In the genomic region with DNA sequence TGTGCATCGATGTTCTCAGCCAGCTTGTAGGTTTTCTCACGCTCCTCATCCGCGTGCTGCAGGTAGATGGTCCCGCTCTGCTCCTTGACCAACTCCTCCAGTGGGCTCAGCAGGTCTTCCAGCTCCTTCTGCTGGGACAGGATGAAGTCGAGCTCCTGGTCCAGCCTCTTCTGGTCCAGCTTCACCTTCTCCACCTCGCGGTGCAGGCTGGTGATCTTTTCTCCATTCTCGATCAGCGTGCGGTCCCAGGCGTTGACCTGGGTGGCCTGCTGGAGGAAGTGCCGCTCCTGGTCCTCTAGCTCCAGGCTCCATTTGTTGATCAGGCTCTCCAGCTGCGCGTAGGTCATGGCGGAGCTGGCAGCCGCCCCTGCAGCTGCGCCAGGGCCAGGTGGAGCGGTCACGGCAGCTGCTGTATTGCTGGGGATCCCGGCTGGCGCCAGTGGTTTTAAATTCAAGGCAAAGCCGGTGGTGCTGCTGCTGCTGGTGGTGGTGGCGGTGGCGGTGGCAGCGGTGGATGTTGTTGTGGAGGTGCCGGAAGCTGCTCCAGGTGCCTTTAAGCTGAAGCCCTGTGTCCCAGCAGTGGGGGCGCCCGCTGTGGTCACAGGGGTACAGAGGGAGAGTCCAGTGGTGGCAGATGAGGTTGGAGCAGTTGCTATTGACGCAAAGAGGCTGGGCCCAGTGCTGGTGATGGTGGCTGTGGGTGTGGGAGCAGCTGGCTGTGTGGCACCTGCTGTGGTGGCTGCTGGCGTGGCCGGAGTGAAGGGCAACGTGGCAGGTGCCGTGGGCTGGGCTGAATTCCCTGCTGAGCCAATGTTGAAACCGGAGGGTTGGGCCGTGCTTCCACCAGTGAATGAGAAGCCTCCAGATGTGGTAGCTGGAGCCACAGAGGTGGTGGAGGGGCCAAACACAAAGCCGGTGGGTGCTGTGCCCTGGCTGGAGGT, we compare ENCODE assay signal across 24 cellular contexts. TPM values are rescaled to one million over a fixed set of nuclear protein-coding genes. Genes with fewer than 3 reads are reported as not detected.
DNase-seq lines count a peak whose midpoint lies in the region; ATAC-seq, FAIRE-seq and TF ChIP-seq lines count a peak whose summit lies in the region.
"Had no signal": no experiment of that assay in that cellular context is flagged by ENCODE, and none has a peak within 500 bp of the region (broad histone marks: within the 10 kb centered on the region; RNA-seq: fewer than 3 reads in every experiment).

No MANE protein-coding gene starts in this region.

- H3K4me1 Mint-ChIP-seq in activated CD4-positive, alpha-beta memory T cell treated with anti-CD3 and anti-CD28 coated beads for 36 hours (ENCODE audit: low read depth) = peaks cover 78% of the 10 kb centered on the region
- H3K4me1 Mint-ChIP-seq in activated CD4-positive, alpha-beta memory T cell treated with anti-CD3 and anti-CD28 coated beads, Interleukin-2, amount 10 ng/mL, durations not matched to agents 7 days and 5 days = peaks cover 51% of the 10 kb centered on the region
- peaks cover 9 to 18% of the 10 kb centered on the region in 2 donors for H3K4me1 Mint-ChIP-seq in effector memory CD8-positive, alpha-beta T cell (ENCODE audit: low read depth in 2 of 2)
- H3K4me1 Mint-ChIP-seq in naive thymus-derived CD4-positive, alpha-beta T cell = peaks cover 17 to 60% (median 25%) of the 10 kb centered on the region in 7 donors
- H3K4me1 Mint-ChIP-seq: mesothelial cell of epicardium had no signal

- no peaks in the 10 kb centered on the region for H3K9me3 Mint-ChIP-seq in activated CD4-positive, alpha-beta memory T cell treated with anti-CD3 and anti-CD28 coated beads for 36 hours
- H3K9me3 Mint-ChIP-seq in activated CD4-positive, alpha-beta memory T cell treated with anti-CD3 and anti-CD28 coated beads, Interleukin-2, amount 10 ng/mL, durations not matched to agents 7 days and 5 days = no peaks in the 10 kb centered on the region
- H3K9me3 Mint-ChIP-seq in effector memory CD8-positive, alpha-beta T cell = no peaks in the 10 kb centered on the region
- no peaks in the 10 kb centered on the region for H3K9me3 Mint-ChIP-seq in naive thymus-derived CD4-positive, alpha-beta T cell
- H3K9me3 Mint-ChIP-seq: mesothelial cell of epicardium, nephron progenitor cell, T-cell had no signal

- H4K20me1 ChIP-seq in DOHH2 (ENCODE audit: control insufficient read depth, insufficient read depth, low read depth, low read length) = peaks cover 25% of the 10 kb centered on the region; the same call in 1 of the 2 replicates

- peaks cover 90% of the 10 kb centered on the region for H3K4me1 ChIP-seq in DOHH2 (ENCODE audit: control insufficient read depth, low read length)
- no peaks in the 10 kb centered on the region for H3K4me1 ChIP-seq in naive thymus-derived CD4-positive, alpha-beta T cell (ENCODE audit: control insufficient read depth in 2 of 2, insufficient read depth in 2 of 2, low read length in 2 of 2)
- H3K4me1 ChIP-seq: breast epithelium, vagina had no signal

- no peak overlapping the region for H3K4me3 Mint-ChIP-seq in activated CD4-positive, alpha-beta memory T cell treated with anti-CD3 and anti-CD28 coated beads for 36 hours
- no peak overlapping the region for H3K4me3 Mint-ChIP-seq in activated CD4-positive, alpha-beta memory T cell treated with anti-CD3 and anti-CD28 coated beads, Interleukin-2, amount 10 ng/mL, durations not matched to agents 7 days and 5 days
- H3K4me3 Mint-ChIP-seq in effector memory CD8-positive, alpha-beta T cell = no peak overlapping the region
- no peak overlapping the region for H3K4me3 Mint-ChIP-seq in naive thymus-derived CD4-positive, alpha-beta T cell
- H3K4me3 Mint-ChIP-seq: mesothelial cell of epicardium, nephron progenitor cell, T-cell had no signal

- intact Hi-C loops in activated CD4-positive, alpha-beta memory T cell treated with anti-CD3 and anti-CD28 coated beads for 36 hours (cut with micrococcal nuclease) = no loop called here
- intact Hi-C loops in naive thymus-derived CD4-positive, alpha-beta T cell (cut with micrococcal nuclease) = no loop called here

- no peaks in the 10 kb centered on the region for H3K27me3 ChIP-seq in DOHH2 (ENCODE audit: control insufficient read depth, low read length)
- H3K27me3 ChIP-seq in naive thymus-derived CD4-positive, alpha-beta T cell (ENCODE audit: control insufficient read depth in 2 of 2, insufficient read depth in 2 of 2, low read length in 2 of 2) = no peaks in the 10 kb centered on the region
- H3K27me3 ChIP-seq: adrenal gland, breast epithelium, heart left ventricle, vagina had no signal

- no peaks in the 10 kb centered on the region for H3K9me3 ChIP-seq in DOHH2 (ENCODE audit: control insufficient read depth, insufficient read depth, low read length)
- H3K9me3 ChIP-seq in naive thymus-derived CD4-positive, alpha-beta T cell (ENCODE audit: control insufficient read depth in 2 of 3, low read length in 3 of 3) = no peaks in the 10 kb centered on the region
- H3K9me3 ChIP-seq: adrenal gland, breast epithelium, heart left ventricle, vagina had no signal

- peaks cover 66% of the 10 kb centered on the region for H3K36me3 Mint-ChIP-seq in activated CD4-positive, alpha-beta memory T cell treated with anti-CD3 and anti-CD28 coated beads for 36 hours
- H3K36me3 Mint-ChIP-seq in activated CD4-positive, alpha-beta memory T cell treated with anti-CD3 and anti-CD28 coated beads, Interleukin-2, amount 10 ng/mL, durations not matched to agents 7 days and 5 days (ENCODE audit: low read depth) = peaks cover 65% of the 10 kb centered on the region
- H3K36me3 Mint-ChIP-seq in effector memory CD8-positive, alpha-beta T cell (ENCODE audit: insufficient read depth) = peaks cover 21% of the 10 kb centered on the region
- H3K36me3 Mint-ChIP-seq in naive thymus-derived CD4-positive, alpha-beta T cell = peaks cover 0 to 29% (median 10%) of the 10 kb centered on the region in 5 donors

- no peaks in the 10 kb centered on the region for H3K9me2 ChIP-seq in DOHH2 (replicated peaks; ENCODE audit: control insufficient read depth, low read length)

- POLR2A ChIA-PET in activated CD4-positive, alpha-beta memory T cell treated with anti-CD3 and anti-CD28 coated beads for 36 hours (lab: Charles Lee) = interaction anchor here (1.0 to 1.9 kb wide), 3 partner anchors 11 to 19 kb away, joined by 4 to 7 read pairs (median 5); no protein-coding TSS in a partner anchor
- POLR2A ChIA-PET in activated CD4-positive, alpha-beta memory T cell treated with anti-CD3 and anti-CD28 coated beads, Interleukin-2, amount 10 ng/mL, durations not matched to agents 7 days and 5 days (lab: Charles Lee) = interaction anchor here (0.7 to 1.4 kb wide), 4 partner anchors 11 to 96 kb away, joined by 3 to 4 read pairs (median 4); a partner anchor contains a TSS
- POLR2A ChIA-PET in naive thymus-derived CD4-positive, alpha-beta T cell (lab: Charles Lee) = interaction anchor here (0.8 kb wide), 1 partner anchor 21 kb away, joined by 3 read pairs; no protein-coding TSS in a partner anchor

- no peak for ATAC-seq in effector memory CD8-positive, alpha-beta T cell (replicated peaks)
- no peak for ATAC-seq in naive thymus-derived CD4-positive, alpha-beta T cell
- ATAC-seq: heart left ventricle, left lobe of liver, T-cell had no signal

- peaks cover 56% of the 10 kb centered on the region for H3K79me2 ChIP-seq in DOHH2 (ENCODE audit: control insufficient read depth, low read length)

- peak overlapping the region; percentile 47; the same call in 1 of the 2 replicates for H3K4me2 ChIP-seq in DOHH2 (ENCODE audit: low read length)
- H3K4me2 ChIP-seq: PC-9 had no signal

- no peak for FAIRE-seq in frontal cortex (lab: Jason Lieb, UNC)
- FAIRE-seq: G401.6 had no signal

- no peaks in the 10 kb centered on the region for H3K27me3 Mint-ChIP-seq in activated CD4-positive, alpha-beta memory T cell treated with anti-CD3 and anti-CD28 coated beads for 36 hours
- H3K27me3 Mint-ChIP-seq in activated CD4-positive, alpha-beta memory T cell treated with anti-CD3 and anti-CD28 coated beads, Interleukin-2, amount 10 ng/mL, durations not matched to agents 7 days and 5 days = no peaks in the 10 kb centered on the region
- no peaks in the 10 kb centered on the region for H3K27me3 Mint-ChIP-seq in effector memory CD8-positive, alpha-beta T cell
- H3K27me3 Mint-ChIP-seq in naive thymus-derived CD4-positive, alpha-beta T cell = no peaks in the 10 kb centered on the region
- H3K27me3 Mint-ChIP-seq: T-cell had no signal

- H3F3A ChIP-seq in DOHH2 (ENCODE audit: control insufficient read depth, insufficient read depth) = peaks cover 16% of the 10 kb centered on the region

- H3K4me3 ChIP-seq in DOHH2 (ENCODE audit: low read length) = no peak overlapping the region
- no peak overlapping the region for H3K4me3 ChIP-seq in naive thymus-derived CD4-positive, alpha-beta T cell (ENCODE audit: low read length)
- H3K4me3 ChIP-seq: adrenal gland, breast epithelium, heart left ventricle, PC-9, vagina had no signal

- no peak for TF ChIP-seq CTCF in DOHH2 (IDR thresholded peaks at IDR 0.05; ENCODE audit: low read depth, low read length, poor library complexity, severe bottlenecking)

- CTCF ChIA-PET in activated CD4-positive, alpha-beta memory T cell treated with anti-CD3 and anti-CD28 coated beads for 36 hours (lab: Charles Lee) = interaction anchor here (0.6 kb wide), 1 partner anchor 62 kb away, joined by 3 read pairs; no protein-coding TSS in a partner anchor
- CTCF ChIA-PET in activated CD4-positive, alpha-beta memory T cell treated with anti-CD3 and anti-CD28 coated beads, Interleukin-2, amount 10 ng/mL, durations not matched to agents 7 days and 5 days (lab: Charles Lee) = no interaction called here
- CTCF ChIA-PET in naive thymus-derived CD4-positive, alpha-beta T cell (lab: Charles Lee) = interaction anchor here (0.5 kb wide), 1 partner anchor 1486 kb away, joined by 6 read pairs; no protein-coding TSS in a partner anchor

- DNase-seq in activated CD4-positive, alpha-beta memory T cell treated with anti-CD3 and anti-CD28 coated beads for 36 hours = no peak
- no peak for DNase-seq in activated CD4-positive, alpha-beta memory T cell treated with anti-CD3 and anti-CD28 coated beads, Interleukin-2, amount 10 ng/mL, durations not matched to agents 7 days and 5 days
- DNase-seq in effector memory CD8-positive, alpha-beta T cell = no peak
- DNase-seq in naive thymus-derived CD4-positive, alpha-beta T cell = no peak
- no peak for DNase-seq in frontal cortex (ENCODE audit: low spot score in 2 of 2)
- DNase-seq: 8988T; activated CD4-positive, alpha-beta T cell treated with anti-CD3 and anti-CD28 coated beads, Interleukin-2, amount 50 U/mL, for 4 hours; adrenal gland; AML-193; NCI-H1092; NCI-H1930; NCI-H2227 treated with DMSO at 0.1 percent for 48 hours; nephron progenitor cell; PC-9; SIG-M5; T-cell had no signal

- no peak overlapping the region for H3K27ac ChIP-seq in DOHH2 (ENCODE audit: low read depth, low read length)
- no peak overlapping the region for H3K27ac ChIP-seq in naive thymus-derived CD4-positive, alpha-beta T cell (ENCODE audit: low read depth, low read length)
- H3K27ac ChIP-seq: adrenal gland, breast epithelium, heart left ventricle, PC-9, vagina had no signal

- peaks cover 79% of the 10 kb centered on the region for H3K36me3 ChIP-seq in DOHH2 (ENCODE audit: control insufficient read depth, low read length)
- H3K36me3 ChIP-seq in naive thymus-derived CD4-positive, alpha-beta T cell (ENCODE audit: control insufficient read depth in 2 of 3, insufficient read depth in 3 of 3, low read length in 3 of 3) = peaks cover 0 to 52% (median 0%) of the 10 kb centered on the region in 3 experiments

- peak overlapping the region; percentile 72 for H3K27ac Mint-ChIP-seq in activated CD4-positive, alpha-beta memory T cell treated with anti-CD3 and anti-CD28 coated beads for 36 hours
- no peak overlapping the region for H3K27ac Mint-ChIP-seq in activated CD4-positive, alpha-beta memory T cell treated with anti-CD3 and anti-CD28 coated beads, Interleukin-2, amount 10 ng/mL, durations not matched to agents 7 days and 5 days
- H3K27ac Mint-ChIP-seq in effector memory CD8-positive, alpha-beta T cell = peak overlapping the region; percentile 13 to 65
- H3K27ac Mint-ChIP-seq in naive thymus-derived CD4-positive, alpha-beta T cell = no peak overlapping the region
- H3K27ac Mint-ChIP-seq: mesothelial cell of epicardium had no signal

RNA-seq across cellular contexts. Expression of a gene that starts 12.1 kb away (rescaled TPM):
- 100 to 1,000 TPM; 108 to 111 TPM for total RNA-seq in activated CD4-positive, alpha-beta memory T cell treated with anti-CD3 and anti-CD28 coated beads for 36 hours
- total RNA-seq in activated CD4-positive, alpha-beta memory T cell treated with anti-CD3 and anti-CD28 coated beads, Interleukin-2, amount 10 ng/mL, durations not matched to agents 7 days and 5 days = 10 to 100 TPM; 25.7 to 26.4 TPM
- total RNA-seq in naive thymus-derived CD4-positive, alpha-beta T cell = 1 to 10 TPM; 1.2 to 6.8 (median 1.9) TPM
- not detected for polyA plus RNA-seq in naive thymus-derived CD4-positive, alpha-beta T cell
- 0.41 TPM for total RNA-seq in frontal cortex
- total RNA-seq: PC-9, temporal lobe, vagina had no signal

RNA-seq across cellular contexts. Expression of a gene that starts 20.3 kb away (rescaled TPM):
- 10 to 100 TPM; 24.5 to 25.8 TPM for total RNA-seq in activated CD4-positive, alpha-beta memory T cell treated with anti-CD3 and anti-CD28 coated beads for 36 hours
- 10 to 100 TPM; 19.6 to 20.0 TPM for total RNA-seq in activated CD4-positive, alpha-beta memory T cell treated with anti-CD3 and anti-CD28 coated beads, Interleukin-2, amount 10 ng/mL, durations not matched to agents 7 days and 5 days
- 10 to 100 TPM in 3 of 5 experiments, 1 to 10 TPM in 2; 5.9 to 16.1 (median 14.9) TPM for total RNA-seq in naive thymus-derived CD4-positive, alpha-beta T cell
- 1 to 10 TPM; 1.6 to 1.9 TPM for polyA plus RNA-seq in naive thymus-derived CD4-positive, alpha-beta T cell
- total RNA-seq in frontal cortex = 10.6 TPM

RNA-seq across cellular contexts. Expression of a gene that starts 20.6 kb away (rescaled TPM):
- 100 to 1,000 TPM; 160 to 171 TPM for total RNA-seq in activated CD4-positive, alpha-beta memory T cell treated with anti-CD3 and anti-CD28 coated beads for 36 hours
- 100 to 1,000 TPM; 113 to 114 TPM for total RNA-seq in activated CD4-positive, alpha-beta memory T cell treated with anti-CD3 and anti-CD28 coated beads, Interleukin-2, amount 10 ng/mL, durations not matched to agents 7 days and 5 days
- 100 to 1,000 TPM in 1 of 5 experiments, 10 to 100 TPM in 4; 26.9 to 130 (median 52.4) TPM for total RNA-seq in naive thymus-derived CD4-positive, alpha-beta T cell
- 10 to 100 TPM; 46.3 to 65.0 TPM for polyA plus RNA-seq in naive thymus-derived CD4-positive, alpha-beta T cell
- total RNA-seq in frontal cortex = 22.0 TPM

RNA-seq across cellular contexts. Expression of a gene that starts 31.2 kb away (rescaled TPM):
- total RNA-seq in activated CD4-positive, alpha-beta memory T cell treated with anti-CD3 and anti-CD28 coated beads for 36 hours = 10 to 100 TPM; 32.5 to 34.7 TPM
- 10 to 100 TPM; 42.3 to 47.6 TPM for total RNA-seq in activated CD4-positive, alpha-beta memory T cell treated with anti-CD3 and anti-CD28 coated beads, Interleukin-2, amount 10 ng/mL, durations not matched to agents 7 days and 5 days
- total RNA-seq in naive thymus-derived CD4-positive, alpha-beta T cell = 100 to 1,000 TPM in 1 of 5 experiments, 10 to 100 TPM in 4; 42.9 to 106 (median 53.0) TPM
- polyA plus RNA-seq in naive thymus-derived CD4-positive, alpha-beta T cell = 10 to 100 TPM; 11.6 to 22.2 TPM
- 5.7 TPM for total RNA-seq in frontal cortex

RNA-seq across cellular contexts. Expression of a gene that starts 31.6 kb away (rescaled TPM):
- 10 to 100 TPM; 19.6 TPM for total RNA-seq in activated CD4-positive, alpha-beta memory T cell treated with anti-CD3 and anti-CD28 coated beads for 36 hours
- total RNA-seq in activated CD4-positive, alpha-beta memory T cell treated with anti-CD3 and anti-CD28 coated beads, Interleukin-2, amount 10 ng/mL, durations not matched to agents 7 days and 5 days = 10 to 100 TPM; 20.2 to 23.0 TPM
- 10 to 100 TPM; 15.9 to 25.7 (median 21.2) TPM for total RNA-seq in naive thymus-derived CD4-positive, alpha-beta T cell
- polyA plus RNA-seq in naive thymus-derived CD4-positive, alpha-beta T cell = 1 to 10 TPM; 4.7 to 5.8 TPM
- 4.1 TPM for total RNA-seq in frontal cortex

Comparison
In these comparisons a context has a peak if more than half of its experiments do, and no peak if none do; other contexts are left out.
1. H3K27ac Mint-ChIP-seq: peak in activated CD4-positive, alpha-beta memory T cell treated with anti-CD3 and anti-CD28 coated beads for 36 hours (single experiment) and effector memory CD8-positive, alpha-beta T cell (2 of 2); none in activated CD4-positive, alpha-beta memory T cell treated with anti-CD3 and anti-CD28 coated beads, Interleukin-2, amount 10 ng/mL, durations not matched to agents 7 days and 5 days (single experiment) and naive thymus-derived CD4-positive, alpha-beta T cell (0 of 9).